26 cellular contexts compared by ENCODE assay signal in the genomic region with DNA sequence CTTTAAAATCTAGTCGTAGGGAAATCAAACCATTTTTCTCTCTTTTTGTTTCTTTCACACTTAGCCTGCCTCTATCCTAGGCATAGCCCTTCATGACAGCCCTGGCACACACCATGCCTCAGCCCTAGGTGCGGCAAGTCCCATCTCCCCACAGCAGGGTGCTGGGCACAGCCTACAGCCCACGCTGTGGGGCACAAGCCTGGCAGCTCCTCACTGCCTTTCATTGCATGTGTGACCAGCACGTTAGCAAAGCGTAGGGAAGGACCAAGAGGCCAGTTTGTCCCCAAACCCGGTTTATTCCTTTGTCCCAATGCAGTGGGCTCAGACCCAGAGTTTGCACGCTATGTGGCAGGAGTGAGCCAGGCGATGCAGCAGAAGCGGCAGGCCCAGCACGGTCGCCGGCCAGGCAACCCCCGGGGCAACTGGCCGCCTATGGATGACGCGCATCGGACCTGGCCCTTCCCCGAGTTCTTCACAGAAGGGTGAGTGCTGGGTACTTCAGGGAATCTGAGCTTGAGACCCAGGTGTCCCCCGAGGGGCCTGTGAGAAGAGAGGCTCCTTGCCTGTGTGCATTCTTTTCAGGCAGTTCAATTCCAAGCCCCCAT.
"Had no signal": no experiment of that assay in that cellular context is flagged by ENCODE, and none has a peak within 500 bp of the region (broad histone marks: within the 10 kb centered on the region; RNA-seq: fewer than 3 reads in every experiment).

No MANE protein-coding gene starts in this region.

- H3K36me3 ChIP-seq: prostate gland, uterus had no signal

- H3K4me1 ChIP-seq: parathyroid adenoma, prostate gland, right atrium auricular region, suprapubic skin, transverse colon, upper lobe of right lung, uterus had no signal

- H3K27me3 Mint-ChIP-seq: memory B cell; natural killer cell treated with Interleukin-12 subunit alpha and Interleukin-12 subunit beta and Interleukin-15 and Interleukin-18, amount 100 ng/mL, for 72 hours; stimulated activated naive CD8-positive, alpha-beta T cell treated with anti-CD3 and anti-CD28 coated beads, Interleukin-15, amount 100 ng/mL, for 72 hours had no signal

- H3K4me2 ChIP-seq: smooth muscle cell had no signal

- H3K4me3 ChIP-seq: coronary artery, lung, prostate gland, right atrium auricular region, smooth muscle cell, suprapubic skin, transverse colon, upper lobe of right lung, uterus had no signal

- H3K27ac ChIP-seq: coronary artery, parathyroid adenoma, prostate gland, right atrium auricular region, suprapubic skin, transverse colon, upper lobe of right lung, uterus had no signal

- H3K9me3 ChIP-seq: prostate gland, right atrium auricular region, suprapubic skin, transverse colon, upper lobe of right lung, uterus had no signal

- H3K27me3 ChIP-seq: right atrium auricular region, suprapubic skin, transverse colon, upper lobe of right lung, uterus had no signal

- H3K4me1 Mint-ChIP-seq: neural crest cell had no signal

- DNase-seq: dermis blood vessel endothelial cell; effector memory CD4-positive, alpha-beta T cell; head of caudate nucleus; stimulated activated CD4-positive, alpha-beta T cell treated with anti-CD3 and anti-CD28 coated beads, Interleukin-12 subunit alpha, Interleukin-12 subunit beta, amount 100 ng/mL, for 4 hours; stimulated activated CD4-positive, alpha-beta T cell treated with anti-CD3 and anti-CD28 coated beads, Interleukin-1b, Interleukin-23, amount 100 ng/mL, for 48 hours; stimulated activated CD4-positive, alpha-beta T cell treated with anti-CD3 and anti-CD28 coated beads, Interleukin-4, amount 100 ng/mL, for 1 hour; stimulated activated CD8-positive, alpha-beta memory T cell treated with anti-CD3 and anti-CD28 coated beads, Interleukin-4, amount 100 ng/mL, for 48 hours; stimulated activated naive CD4-positive, alpha-beta T cell; stimulated activated naive CD8-positive, alpha-beta T cell treated with anti-CD3 and anti-CD28 coated beads, Interleukin-15, amount 100 ng/mL, for 72 hours; transverse colon; upper lobe of right lung; uterus had no signal

- H3K9me3 Mint-ChIP-seq: memory B cell; natural killer cell treated with Interleukin-12 subunit alpha and Interleukin-12 subunit beta and Interleukin-15 and Interleukin-18, amount 100 ng/mL, for 72 hours; neural crest cell; stimulated activated naive CD8-positive, alpha-beta T cell treated with anti-CD3 and anti-CD28 coated beads, Interleukin-15, amount 100 ng/mL, for 72 hours had no signal

- H3K9ac ChIP-seq: parathyroid adenoma had no signal

- H2AFZ ChIP-seq: parathyroid adenoma had no signal

- H3K27ac Mint-ChIP-seq: memory B cell; natural killer cell treated with Interleukin-12 subunit alpha and Interleukin-12 subunit beta and Interleukin-15 and Interleukin-18, amount 100 ng/mL, for 72 hours; stimulated activated naive CD8-positive, alpha-beta T cell treated with anti-CD3 and anti-CD28 coated beads, Interleukin-15, amount 100 ng/mL, for 72 hours had no signal

- ATAC-seq: natural killer cell treated with Interleukin-12 subunit alpha and Interleukin-12 subunit beta and Interleukin-15 and Interleukin-18, amount 100 ng/mL, for 72 hours; sciatic nerve; stimulated activated naive CD8-positive, alpha-beta T cell treated with anti-CD3 and anti-CD28 coated beads, Interleukin-15, amount 100 ng/mL, for 72 hours; upper lobe of right lung had no signal

- FAIRE-seq: endothelial cell of umbilical vein, frontal cortex, keratinocyte had no signal

- H3K4me3 Mint-ChIP-seq: memory B cell; natural killer cell treated with Interleukin-12 subunit alpha and Interleukin-12 subunit beta and Interleukin-15 and Interleukin-18, amount 100 ng/mL, for 72 hours; neural crest cell; stimulated activated naive CD8-positive, alpha-beta T cell treated with anti-CD3 and anti-CD28 coated beads, Interleukin-15, amount 100 ng/mL, for 72 hours had no signal
